In genomic region chr16:31094424-31095120, GRCh38 we compare ENCODE assay signal across 8 cellular contexts. TPM values are rescaled to one million over a fixed set of nuclear protein-coding genes. Genes with fewer than 3 reads are reported as not detected.
DNase-seq lines count a peak whose midpoint lies in the region; ATAC-seq and TF ChIP-seq lines count a peak whose summit lies in the region.

TSS of gene VKORC1 (minus strand) at chr16:31094797. CDS start at chr16:31094729, 68 bp downstream.

- H3K4me3 ChIP-seq in right lobe of liver: peak within 1 kb of the TSS; percentile 82 to 96 (median 94)

- no peaks in the 10 kb centered on the region for H3K9me3 ChIP-seq in right lobe of liver

- peak; percentile 91 for TF ChIP-seq POLR2A in right lobe of liver (IDR thresholded peaks at IDR 0.05)

- TF ChIP-seq CTCF in C4-2B (conservative IDR thresholded peaks at IDR 0.05) (no peak), right lobe of liver (IDR thresholded peaks at IDR 0.05) (no peak)

- intact Hi-C loops in right lobe of liver (cut with DNase I): loop anchor here in 1 of 2 donors (5.0 kb wide), 1 partner anchor 112 kb away; no protein-coding TSS in a partner anchor

- peaks cover 0 to 26% (median 13%) of the 10 kb centered on the region in 4 donors for H3K36me3 ChIP-seq in right lobe of liver

- no peaks in the 10 kb centered on the region for H3K27me3 ChIP-seq in right lobe of liver

- peak; percentile 88 for DNase-seq in NCI-H748 treated with DMSO at 0.1 percent for 48 hours (lab: John Stamatoyannopoulos, UW)
- DNase-seq in activated CD4-positive, alpha-beta T cell treated with anti-CD3 and anti-CD28 coated beads, Interleukin-2, amount 50 U/mL, for 48 hours: peak; percentile 92 to 95
- peak; percentile 92 to 97 for DNase-seq in dermis microvascular lymphatic vessel endothelial cell (ENCODE audit: low read depth in 2 of 2)
- peak; percentile 96 to 98 (median 98) for DNase-seq in right lobe of liver
- peak; percentile 81 to 82 for DNase-seq in stimulated activated CD4-positive, alpha-beta T cell treated with anti-CD3 and anti-CD28 coated beads, Interleukin-4, amount 100 ng/mL, for 4 hours

- ATAC-seq in GM19351 (IDR thresholded peaks at IDR 0.05; ENCODE audit: unreplicated experiment): peak; percentile 78
- ATAC-seq in HG03521 (IDR thresholded peaks at IDR 0.05; ENCODE audit: unreplicated experiment): peak; percentile 84
- ATAC-seq in right lobe of liver: peak; percentile 86 to 94 (median 92)

- H3K27ac ChIP-seq in C4-2B: peak within 1 kb of the TSS; percentile 84
- H3K27ac ChIP-seq in right lobe of liver: peak within 1 kb of the TSS; percentile 82 to 90 (median 84)

- H3K4me1 ChIP-seq in right lobe of liver: peaks cover 0 to 15% (median 0%) of the 10 kb centered on the region in 4 donors

- 0% methylated on average over 22 of the region's 69 CpGs for WGBS in right lobe of liver (ENCODE audit: insufficient coverage, low coverage, low lambda C conversion rate, missing lambda C conversion rate)

RNA-seq across cellular contexts. Expression of gene VKORC1, which starts in this region (rescaled TPM):
- 59.8 and 74.6 TPM in 2 replicates for total RNA-seq in dermis microvascular lymphatic vessel endothelial cell
- total RNA-seq in right lobe of liver: 100 to 1,000 TPM; 102 to 297 (median 199) TPM

Comparison
In these comparisons a context has a peak if more than half of its experiments do, and no peak if none do; other contexts are left out.
1. Peak in every context shown above with its lines: DNase-seq, ATAC-seq, H3K4me3 ChIP-seq and H3K27ac ChIP-seq.